Comparison of ENCODE assay signal across 1 cellular context in genomic region chr12:76927170-76927784, GRCh38.
TF ChIP-seq lines count a peak whose summit lies in the region.

No MANE protein-coding gene starts in this region.

TF ChIP-seq in SK-N-SH, 30 proteins besides CTCF, POLR2A, EP300 and RAD21 (continued from another document):
- no peak for TF ChIP-seq REST (IDR thresholded peaks at IDR 0.05; ENCODE audit: low read depth, low read length)
- no peak for TF ChIP-seq POLR2AphosphoS5 (IDR thresholded peaks at IDR 0.05; ENCODE audit: low read depth, low read length)
- TF ChIP-seq SMC3 (IDR thresholded peaks at IDR 0.05; ENCODE audit: low read depth, low read length): no peak
- no peak for TF ChIP-seq GATA2 (CRISPR knock-in tag; IDR thresholded peaks at IDR 0.05)
- no peak for TF ChIP-seq PBX3 (IDR thresholded peaks at IDR 0.05)
